9 cellular contexts compared by ENCODE assay signal in genomic region chr7:44488955-44489354, GRCh38. TPM values are rescaled to one million over a fixed set of nuclear protein-coding genes. Genes with fewer than 3 reads are reported as not detected.
DNase-seq lines count a peak whose midpoint lies in the region; ATAC-seq and TF ChIP-seq lines count a peak whose summit lies in the region.
"Had no signal": no experiment of that assay in that cellular context is flagged by ENCODE, and none has a peak within 500 bp of the region (broad histone marks: within the 10 kb centered on the region; RNA-seq: fewer than 3 reads in every experiment).

No MANE protein-coding gene starts in this region.

- no peak for ATAC-seq in HG03342 (IDR thresholded peaks at IDR 0.05; ENCODE audit: unreplicated experiment)

- peaks cover 64% of the 10 kb centered on the region for H3K79me2 ChIP-seq in osteoblast (ENCODE audit: insufficient read depth, low read length)

- peaks cover 10% of the 10 kb centered on the region for H3K36me3 ChIP-seq in CD8-positive, alpha-beta memory T cell (ENCODE audit: insufficient read depth, low read length)
- peaks cover 12% of the 10 kb centered on the region for H3K36me3 ChIP-seq in effector memory CD4-positive, alpha-beta T cell (ENCODE audit: control insufficient read depth, insufficient read depth, low read length)
- peaks cover 12% of the 10 kb centered on the region for H3K36me3 ChIP-seq in osteoblast (ENCODE audit: insufficient read depth, low read length)

- CTCF ChIA-PET in CD8-positive, alpha-beta memory T cell (lab: Charles Lee), result interaction anchor here (1.3 to 2.9 kb wide), 3 partner anchors 15 to 248 kb away, joined by 4 to 13 read pairs (median 5); no protein-coding TSS in a partner anchor

- peak overlapping the region in 7 of 8 donors; percentile 30 to 97 (median 92) for H3K27ac Mint-ChIP-seq in CD8-positive, alpha-beta memory T cell

- peaks cover 54 to 65% (median 65%) of the 10 kb centered on the region in 3 donors for H3K4me1 Mint-ChIP-seq in CD8-positive, alpha-beta memory T cell

- TF ChIP-seq POLR2A in NB4 (IDR thresholded peaks at IDR 0.05; ENCODE audit: extremely low read depth, insufficient read length), result no peak

- H3K27me3 Mint-ChIP-seq in CD8-positive, alpha-beta memory T cell, result no peaks in the 10 kb centered on the region

- peaks cover 0 to 2% (median 0%) of the 10 kb centered on the region in 5 donors for H3K9me3 Mint-ChIP-seq in CD8-positive, alpha-beta memory T cell

- peaks cover 10 to 39% (median 20%) of the 10 kb centered on the region in 3 donors for H3K36me3 Mint-ChIP-seq in CD8-positive, alpha-beta memory T cell

- TF ChIP-seq CTCF in NB4 (IDR thresholded peaks at IDR 0.05; ENCODE audit: low read depth, low read length) (no peak), osteoblast (IDR thresholded peaks at IDR 0.05; ENCODE audit: extremely low read depth, low read depth, low read length) (no peak)

- peaks cover 10% of the 10 kb centered on the region for H4K20me1 ChIP-seq in osteoblast (ENCODE audit: insufficient read depth, low read length)

- POLR2A ChIA-PET in CD8-positive, alpha-beta memory T cell (lab: Charles Lee), result interaction anchor here (0.6 kb wide), 1 partner anchor 338 kb away, joined by 3 read pairs; no protein-coding TSS in a partner anchor

- H3K4me2 ChIP-seq in osteoblast (ENCODE audit: insufficient read depth, low read length), result peak overlapping the region; percentile 98

- DNase-seq in CD8-positive, alpha-beta memory T cell, result no peak
- DNase-seq in NB4 (ENCODE audit: low read depth) (no peak), osteoblast (ENCODE audit: insufficient read length, low spot score, missing footprints) (peak; percentile 75), hepatic stellate cell (ENCODE audit: low spot score) (no peak), NCI-H345 (lab: John Stamatoyannopoulos, UW) (no peak), NCI-H2107 treated with DMSO at 0.1 percent for 48 hours (lab: John Stamatoyannopoulos, UW; ENCODE audit: unreplicated experiment) (no peak)
- DNase-seq in effector memory CD4-positive, alpha-beta T cell, result no peak
- DNase-seq: NCI-H526 had no signal

- no peaks in the 10 kb centered on the region for H3K27me3 ChIP-seq in CD8-positive, alpha-beta memory T cell (ENCODE audit: insufficient read depth, low read length, poor library complexity, severe bottlenecking)
- H3K27me3 ChIP-seq in effector memory CD4-positive, alpha-beta T cell (replicated peaks; ENCODE audit: control insufficient read depth, insufficient read depth, low read length, poor library complexity, severe bottlenecking), result no peaks in the 10 kb centered on the region
- H3K27me3 ChIP-seq in osteoblast (ENCODE audit: insufficient read depth, low read length), result no peaks in the 10 kb centered on the region

- peak overlapping the region; percentile 82 to 95 (median 88) for H3K4me3 Mint-ChIP-seq in CD8-positive, alpha-beta memory T cell

- H3K9me3 ChIP-seq in CD8-positive, alpha-beta memory T cell (ENCODE audit: low read length), result no peaks in the 10 kb centered on the region
- no peaks in the 10 kb centered on the region for H3K9me3 ChIP-seq in effector memory CD4-positive, alpha-beta T cell (ENCODE audit: control insufficient read depth, low read length)
- H3K9me3 ChIP-seq in osteoblast (ENCODE audit: low read depth, low read length), result no peaks in the 10 kb centered on the region

- H2AFZ ChIP-seq in osteoblast (ENCODE audit: low read length), result no peak overlapping the region

- H3K4me1 ChIP-seq in CD8-positive, alpha-beta memory T cell (ENCODE audit: insufficient read depth, low read length), result peaks cover 58% of the 10 kb centered on the region
- H3K4me1 ChIP-seq in effector memory CD4-positive, alpha-beta T cell (ENCODE audit: control insufficient read depth, insufficient read depth, low read length, poor library complexity, severe bottlenecking), result peaks cover 19% of the 10 kb centered on the region
- peaks cover 11% of the 10 kb centered on the region for H3K4me1 ChIP-seq in osteoblast (ENCODE audit: insufficient read depth, low read length)

- no peak overlapping the region for H3K27ac ChIP-seq in CD8-positive, alpha-beta memory T cell (ENCODE audit: low read depth, low read length)
- H3K27ac ChIP-seq in effector memory CD4-positive, alpha-beta T cell (ENCODE audit: insufficient read depth, low read length, poor library complexity, severe bottlenecking), result peak overlapping the region; percentile 96
- no peak overlapping the region for H3K27ac ChIP-seq in osteoblast (ENCODE audit: low read depth, low read length)

- H3K4me3 ChIP-seq in CD8-positive, alpha-beta memory T cell (ENCODE audit: low read length), result peak overlapping the region; percentile 65
- H3K4me3 ChIP-seq in NB4 (ENCODE audit: low read depth, low read length) (peak overlapping the region; percentile 87), osteoblast (ENCODE audit: insufficient read depth, low read length) (peak overlapping the region; percentile 87)
- peak overlapping the region; percentile 86 for H3K4me3 ChIP-seq in effector memory CD4-positive, alpha-beta T cell (ENCODE audit: insufficient read depth, low read depth, low read length, poor library complexity, severe bottlenecking)

RNA-seq across cellular contexts. Expression of gene NUDCD3, which starts 1.5 kb away (rescaled TPM):
- 10 to 100 TPM; 98.8 to 99.5 TPM for total RNA-seq in CD8-positive, alpha-beta memory T cell
- polyA plus RNA-seq in CD8-positive, alpha-beta memory T cell, result 72.0 TPM
- total RNA-seq in osteoblast, result 44.2 and 54.3 TPM in 2 replicates

RNA-seq across cellular contexts. Expression of gene NPC1L1, which starts 52.2 kb away (rescaled TPM):
- total RNA-seq in CD8-positive, alpha-beta memory T cell, result not detected
- polyA plus RNA-seq in CD8-positive, alpha-beta memory T cell, result not detected
- not detected in 2 replicates for total RNA-seq in osteoblast
